ENCODE assay signal across 8 cellular contexts in the genomic region with DNA sequence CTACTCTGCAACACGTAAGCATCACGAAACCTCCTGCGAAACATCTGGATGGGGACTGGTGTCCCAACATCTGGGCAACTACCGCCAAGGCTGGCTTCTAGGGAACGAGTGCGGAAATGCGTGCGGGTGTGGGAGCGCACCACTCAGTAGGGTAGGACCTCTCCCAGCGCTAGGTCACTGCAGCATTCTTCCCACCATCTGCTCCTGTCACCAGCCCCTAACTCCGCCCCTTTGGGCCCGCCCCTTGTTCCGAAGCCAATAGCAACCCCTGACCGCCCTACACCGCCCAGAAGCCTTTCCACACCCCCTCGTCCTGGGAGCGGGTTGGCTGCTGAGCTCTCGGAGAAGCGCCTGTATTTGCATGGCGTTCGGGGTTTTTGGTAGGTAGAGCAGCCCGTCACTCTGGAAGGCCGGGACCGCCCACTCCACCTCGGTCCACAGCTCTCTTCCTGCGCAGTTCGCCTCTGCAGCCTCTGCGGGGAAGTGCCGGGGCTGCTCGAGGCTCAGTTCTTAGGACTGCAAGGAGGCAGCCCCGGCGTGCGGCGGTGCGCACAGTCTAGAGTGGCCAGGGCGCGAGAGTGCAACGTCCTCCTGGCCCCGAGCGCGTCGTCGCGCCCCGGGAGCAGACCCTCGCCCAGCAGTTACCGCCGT. TPM values are rescaled to one million over a fixed set of nuclear protein-coding genes. Genes with fewer than 3 reads are reported as not detected.
DNase-seq lines count a peak whose midpoint lies in the region; ATAC-seq, FAIRE-seq and TF ChIP-seq lines count a peak whose summit lies in the region.

A gene (plus strand): TSS at position 454 of the 651 bp plus-strand sequence. CDS start 438 bp downstream, outside the sequence.

- no peaks in the 10 kb centered on the region for H3K27me3 Mint-ChIP-seq in chondrocyte (ENCODE audit: low read depth)

- H3K36me3 ChIP-seq in A673 (ENCODE audit: insufficient read depth, low read length, poor library complexity, severe bottlenecking): no peaks in the 10 kb centered on the region
- H3K36me3 ChIP-seq in kidney (ENCODE audit: control insufficient read depth in 1 of 2, insufficient read depth in 2 of 2, low read length in 2 of 2): no peaks in the 10 kb centered on the region

- ATAC-seq in GM18870 (IDR thresholded peaks at IDR 0.05; ENCODE audit: unreplicated experiment) (peak; percentile 81), HG03103 (IDR thresholded peaks at IDR 0.05; ENCODE audit: low read depth, unreplicated experiment) (peak; percentile 91)

- POLR2A ChIA-PET in A673 (lab: Charles Lee; ENCODE audit: low non-redundant PET): no interaction called here

- H3K27ac ChIP-seq in A673 (ENCODE audit: low read depth, low read length, poor library complexity, severe bottlenecking): no peak within 1 kb of the TSS
- peak within 1 kb of the TSS; percentile 54 to 66 for H3K27ac ChIP-seq in kidney (ENCODE audit: low read depth in 2 of 2, low read length in 2 of 2)

- H3K4me1 Mint-ChIP-seq in chondrocyte (ENCODE audit: low read depth): peaks cover 55% of the 10 kb centered on the region

- peak within 1 kb of the TSS; percentile 40 for H3K4me3 ChIP-seq in A673 (ENCODE audit: low read depth, low read length, poor library complexity, severe bottlenecking)
- H3K4me3 ChIP-seq in kidney (ENCODE audit: low read length in 2 of 2): peak within 1 kb of the TSS; percentile 64 to 83

- CTCF ChIA-PET in A673 (lab: Charles Lee): interaction anchor here (1.0 kb wide), 1 partner anchor 705 kb away, joined by 3 read pairs; no protein-coding TSS in a partner anchor

- intact Hi-C loops in A673 (cut with micrococcal nuclease; ENCODE audit: unreplicated experiment) (loop anchor here (5.0 to 10.0 kb wide), 2 partner anchors 286 to 963 kb away; no protein-coding TSS in a partner anchor), kidney (cut with DNase I) (no loop called here)

- TF ChIP-seq CTCF in A673 (conservative IDR thresholded peaks at IDR 0.05; ENCODE audit: low read depth, low read length) (no peak), chondrocyte (IDR thresholded peaks at IDR 0.05) (no peak), kidney (IDR thresholded peaks at IDR 0.05; ENCODE audit: borderline replicate concordance, extremely low read depth, insufficient read depth) (no peak)

- H3K9ac ChIP-seq in kidney (ENCODE audit: low read length in 2 of 2): peak within 1 kb of the TSS; percentile 62 to 80

- H3K4me1 ChIP-seq in A673 (ENCODE audit: insufficient read depth, low read length, poor library complexity, severe bottlenecking) (peaks cover 20% of the 10 kb centered on the region), kidney (ENCODE audit: control insufficient read depth in 1 of 2, insufficient read depth in 1 of 2, low read depth in 1 of 2, low read length in 2 of 2) (peaks cover 0 to 10% of the 10 kb centered on the region in 2 donors)

- H3K9me3 Mint-ChIP-seq in chondrocyte (ENCODE audit: low read depth): no peaks in the 10 kb centered on the region

- no TSS peak for BruUV-seq in A673 (replicated peaks; lab: Mats Ljungman, UMichigan)

- peak within 1 kb of the TSS; percentile 97 for H3K4me3 Mint-ChIP-seq in chondrocyte (ENCODE audit: unreplicated experiment)

- peak; percentile 97 for DNase-seq in A673 (ENCODE audit: low spot score)
- DNase-seq in NCI-H2227 (lab: John Stamatoyannopoulos, UW; ENCODE audit: unreplicated experiment): peak; percentile 77
- DNase-seq in activated CD4-positive, alpha-beta T cell treated with anti-CD3 and anti-CD28 coated beads for 1 hour: peak; percentile 98
- peak; percentile 100 for DNase-seq in chondrocyte (ENCODE audit: low spot score)
- DNase-seq in kidney: peak; percentile 99
- peak; percentile 99 for DNase-seq in stimulated activated CD4-positive, alpha-beta T cell treated with anti-CD3 and anti-CD28 coated beads, Interleukin-12 subunit alpha, Interleukin-12 subunit beta, amount 100 ng/mL, for 48 hours (ENCODE audit: low read depth in 2 of 3, low spot score in 1 of 3)

- peak; percentile 93 for FAIRE-seq in kidney (lab: Jason Lieb, UNC)

- H3K9me3 ChIP-seq in A673 (ENCODE audit: low read depth, low read length, poor library complexity, severe bottlenecking): no peaks in the 10 kb centered on the region
- no peaks in the 10 kb centered on the region for H3K9me3 ChIP-seq in kidney (ENCODE audit: control insufficient read depth in 1 of 2, low read length in 2 of 2)

- H3K27ac Mint-ChIP-seq in chondrocyte (ENCODE audit: unreplicated experiment): peak within 1 kb of the TSS; percentile 89

- H3K27me3 ChIP-seq in A673 (replicated peaks; ENCODE audit: insufficient read depth, low read depth, low read length, poor library complexity): peaks cover 100% of the 10 kb centered on the region

- no peaks in the 10 kb centered on the region for H3K36me3 Mint-ChIP-seq in chondrocyte (ENCODE audit: low read depth)

RNA-seq across cellular contexts. Expression of the gene that starts here (rescaled TPM):
- not detected in 2 replicates for total RNA-seq in A673 (2021)
- 25.6 to 45.6 TPM (median 27.1 TPM) in 3 replicates for total RNA-seq in chondrocyte
- 5.3 TPM for total RNA-seq in kidney
- 4.8 TPM for polyA plus RNA-seq in kidney (ENCODE audit: insufficient read depth, low read depth, low replicate concordance)

Comparison
In these comparisons a context has a peak if more than half of its experiments do, and no peak if none do; other contexts are left out.
1. Peak in DNase-seq and H3K4me3 ChIP-seq in A673; RNA of the gene not detected or under 1 TPM.